Comparison of ENCODE assay signal across 21 cellular contexts in genomic region chr1:10915594-10915993, GRCh38.
DNase-seq lines count a peak whose midpoint lies in the region; ATAC-seq and TF ChIP-seq lines count a peak whose summit lies in the region.
"Had no signal": no experiment of that assay in that cellular context is flagged by ENCODE, and none has a peak within 500 bp of the region (broad histone marks: within the 10 kb centered on the region; RNA-seq: fewer than 3 reads in every experiment).

No MANE protein-coding gene starts in this region.

- peak overlapping the region in 9 of 11 experiments; percentile 23 to 87 (median 79); a peak in 18 of 22 replicates for H3K4me2 ChIP-seq in BLaER1 treated with 17β-estradiol and CSF1 and Interleukin-3, amounts not matched to agents 10 nM and 100 nM
- 0 out of 2 replicates have a peak overlapping the region, but pooled peaks have one; percentile 38 for H3K4me2 ChIP-seq in GM23338
- H3K4me2 ChIP-seq: SK-N-SH had no signal

- CTCF ChIA-PET in naive thymus-derived CD4-positive, alpha-beta T cell (lab: Charles Lee) = no interaction called here

- H4K20me1 ChIP-seq in BLaER1 treated with 17β-estradiol and CSF1 and Interleukin-3, amounts not matched to agents 10 nM and 100 nM = peaks cover 0 to 19% (median 6%) of the 10 kb centered on the region in 11 experiments; a peak in 9 of 22 replicates
- no peaks in the 10 kb centered on the region for H4K20me1 ChIP-seq in GM23338 (replicated peaks; ENCODE audit: insufficient read depth)

- no peaks in the 10 kb centered on the region for H3K9me2 ChIP-seq in GM23338 (ENCODE audit: insufficient read depth)
- H3K9me2 ChIP-seq: SK-N-SH had no signal

- H3K4me3 Mint-ChIP-seq in GM23338 = no peak overlapping the region
- H3K4me3 Mint-ChIP-seq in naive thymus-derived CD4-positive, alpha-beta T cell = peak overlapping the region in 1 of 10 donors; percentile 91

- no peaks in the 10 kb centered on the region for H3K79me2 ChIP-seq in GM23338 (replicated peaks; ENCODE audit: insufficient read depth)

- no peaks in the 10 kb centered on the region for H3K36me3 Mint-ChIP-seq in GM23338 (ENCODE audit: low read depth)
- no peaks in the 10 kb centered on the region for H3K36me3 Mint-ChIP-seq in naive thymus-derived CD4-positive, alpha-beta T cell
- H3K36me3 Mint-ChIP-seq: T-cell had no signal

- H3K4me1 Mint-ChIP-seq in GM23338 = peaks cover 8% of the 10 kb centered on the region
- H3K4me1 Mint-ChIP-seq in naive thymus-derived CD4-positive, alpha-beta T cell = peaks cover 13 to 34% (median 24%) of the 10 kb centered on the region in 7 donors

- H3K27me3 Mint-ChIP-seq in GM23338 (ENCODE audit: insufficient read depth, low read depth, poor library complexity) = peaks cover 7% of the 10 kb centered on the region
- peaks cover 0 to 29% (median 0%) of the 10 kb centered on the region in 5 donors for H3K27me3 Mint-ChIP-seq in naive thymus-derived CD4-positive, alpha-beta T cell

- ATAC-seq in GM23338 (peak; percentile 34), lower lobe of right lung (no peak), GM19395 (IDR thresholded peaks at IDR 0.05; ENCODE audit: unreplicated experiment) (no peak)
- no peak for ATAC-seq in naive thymus-derived CD4-positive, alpha-beta T cell
- ATAC-seq: GM12878, K562, T-cell had no signal

- H3F3A ChIP-seq in GM23338 (replicated peaks; ENCODE audit: low read depth) = no peaks in the 10 kb centered on the region

- H3K9ac ChIP-seq in BLaER1 treated with 17β-estradiol and CSF1 and Interleukin-3, amounts not matched to agents 10 nM and 100 nM = peak overlapping the region in 1 of 11 experiments; percentile 31; a peak in 1 of 22 replicates
- H3K9ac ChIP-seq: SK-N-SH had no signal

- no peak for DNase-seq in GM23338 (ENCODE audit: low spot score)
- peak; percentile 34 for DNase-seq in NCI-H69 (lab: John Stamatoyannopoulos, UW)
- DNase-seq in lower lobe of right lung = peak; percentile 36
- no peak for DNase-seq in naive thymus-derived CD4-positive, alpha-beta T cell
- DNase-seq in A172 (ENCODE audit: low spot score) = no peak
- DNase-seq: ACHN, COR-L47, NCI-H1105 treated with DMSO at 0.1 percent for 48 hours, NCI-H2029, NCI-H446, NCI-H748 treated with DMSO at 0.1 percent for 48 hours, OCI-M1, RPMI8226, SHP77 treated with DMSO at 0.1 percent for 48 hours, SK-N-SH, T-cell, T-helper 9 cell had no signal

- no peak overlapping the region for H3K27ac ChIP-seq in BLaER1 treated with 17β-estradiol and CSF1 and Interleukin-3, amounts not matched to agents 10 nM and 100 nM
- H3K27ac ChIP-seq in GM23338 (ENCODE audit: low read depth) (no peak overlapping the region), lower lobe of right lung (no peak overlapping the region)
- H3K27ac ChIP-seq in naive thymus-derived CD4-positive, alpha-beta T cell (ENCODE audit: low read depth, low read length) = no peak overlapping the region

- H3K27ac Mint-ChIP-seq in GM23338 = no peak overlapping the region
- H3K27ac Mint-ChIP-seq in naive thymus-derived CD4-positive, alpha-beta T cell = no peak overlapping the region
- H3K27ac Mint-ChIP-seq: T-cell had no signal

- H3K27me3 ChIP-seq in BLaER1 treated with 17β-estradiol and CSF1 and Interleukin-3, amounts not matched to agents 10 nM and 100 nM = peaks cover 7 to 53% (median 34%) of the 10 kb centered on the region in 11 experiments; a peak in 21 of 22 replicates
- H3K27me3 ChIP-seq in GM23338 (ENCODE audit: insufficient read depth) (no peaks in the 10 kb centered on the region), lower lobe of right lung (ENCODE audit: low read depth) (peaks cover 8% of the 10 kb centered on the region)
- no peaks in the 10 kb centered on the region for H3K27me3 ChIP-seq in naive thymus-derived CD4-positive, alpha-beta T cell (ENCODE audit: control insufficient read depth in 2 of 2, insufficient read depth in 2 of 2, low read length in 2 of 2)

- intact Hi-C loops in lower lobe of right lung (cut with DNase I) = no loop called here
- intact Hi-C loops in naive thymus-derived CD4-positive, alpha-beta T cell (cut with micrococcal nuclease) = no loop called here

- H3K9me3 Mint-ChIP-seq in GM23338 = no peaks in the 10 kb centered on the region
- H3K9me3 Mint-ChIP-seq in naive thymus-derived CD4-positive, alpha-beta T cell = no peaks in the 10 kb centered on the region
- H3K9me3 Mint-ChIP-seq: T-cell had no signal

- peaks cover 0 to 15% (median 6%) of the 10 kb centered on the region in 11 experiments; a peak in 10 of 22 replicates for H3K9me3 ChIP-seq in BLaER1 treated with 17β-estradiol and CSF1 and Interleukin-3, amounts not matched to agents 10 nM and 100 nM (replicated peaks in 1 of 11)
- H3K9me3 ChIP-seq in lower lobe of right lung = no peaks in the 10 kb centered on the region
- no peaks in the 10 kb centered on the region for H3K9me3 ChIP-seq in naive thymus-derived CD4-positive, alpha-beta T cell (ENCODE audit: control insufficient read depth in 2 of 3, low read length in 3 of 3)
- H3K9me3 ChIP-seq: SK-N-SH had no signal

- H3K4me3 ChIP-seq in BLaER1 treated with 17β-estradiol and CSF1 and Interleukin-3, amounts not matched to agents 10 nM and 100 nM = no peak overlapping the region
- H3K4me3 ChIP-seq in GM23338 (no peak overlapping the region), lower lobe of right lung (no peak overlapping the region)
- H3K4me3 ChIP-seq in naive thymus-derived CD4-positive, alpha-beta T cell (ENCODE audit: low read length) = no peak overlapping the region
- H3K4me3 ChIP-seq: GM12878, K562 had no signal

- no peaks in the 10 kb centered on the region for H3K36me3 ChIP-seq in BLaER1 treated with 17β-estradiol and CSF1 and Interleukin-3, amounts not matched to agents 10 nM and 100 nM
- no peaks in the 10 kb centered on the region for H3K36me3 ChIP-seq in GM23338 (ENCODE audit: insufficient read depth)
- H3K36me3 ChIP-seq in lower lobe of right lung = no peaks in the 10 kb centered on the region
- no peaks in the 10 kb centered on the region for H3K36me3 ChIP-seq in naive thymus-derived CD4-positive, alpha-beta T cell (ENCODE audit: control insufficient read depth in 2 of 3, insufficient read depth in 3 of 3, low read length in 3 of 3)

- no peak for TF ChIP-seq CTCF in GM23338 (conservative IDR thresholded peaks at IDR 0.05; ENCODE audit: low read depth in 2 of 2)
- TF ChIP-seq CTCF in lower lobe of right lung (IDR thresholded peaks at IDR 0.05) = no peak

- peaks cover 19 to 65% (median 42%) of the 10 kb centered on the region in 10 experiments for H3K4me1 ChIP-seq in BLaER1 treated with 17β-estradiol and CSF1 and Interleukin-3, amounts not matched to agents 10 nM and 100 nM
- H3K4me1 ChIP-seq in GM23338 (ENCODE audit: insufficient read depth) = no peaks in the 10 kb centered on the region; the same call in 1 of the 2 replicates
- H3K4me1 ChIP-seq in lower lobe of right lung = no peaks in the 10 kb centered on the region
- H3K4me1 ChIP-seq in naive thymus-derived CD4-positive, alpha-beta T cell (ENCODE audit: control insufficient read depth in 2 of 2, insufficient read depth in 2 of 2, low read length in 2 of 2) = peaks cover 20 to 31% of the 10 kb centered on the region in 2 donors

- H2AFZ ChIP-seq in GM23338 = 0 out of 2 replicates have a peak overlapping the region, but pooled peaks have one; percentile 47

- POLR2A ChIA-PET in naive thymus-derived CD4-positive, alpha-beta T cell (lab: Charles Lee) = no interaction called here

TF ChIP-seq in GM23338, 12 proteins besides CTCF, POLR2A, EP300 and RAD21 (continues in another document):
- TF ChIP-seq STAT1 (IDR thresholded peaks at IDR 0.05; ENCODE audit: unreplicated experiment) = no peak
- TF ChIP-seq EZH2phosphoT487 (IDR thresholded peaks at IDR 0.05; ENCODE audit: unreplicated experiment) = no peak
- TF ChIP-seq ZNF331 (CRISPR knock-in tag; IDR thresholded peaks at IDR 0.05; ENCODE audit: low read depth) = no peak

Comparison
In these comparisons a context has a peak if more than half of its experiments do, and no peak if none do; other contexts are left out.
1. DNase-seq: peak in NCI-H69 (single experiment) and lower lobe of right lung (single experiment); none in GM23338 (single experiment), naive thymus-derived CD4-positive, alpha-beta T cell (0 of 9) and A172 (single experiment).